ENCODE assay signal across 1 cellular context in genomic region chr2:230130668-230131364, GRCh38.
TF ChIP-seq lines count a peak whose summit lies in the region.

No MANE protein-coding gene starts in this region.

TF ChIP-seq in HepG2, 621 proteins besides CTCF, POLR2A, EP300 and RAD21 (continued from another document and continues in another):
- TF ChIP-seq MLXIP (CRISPR knock-in tag; IDR thresholded peaks at IDR 0.05; ENCODE audit: borderline replicate concordance) (0 out of 2 replicates have a peak, but pooled peaks have one; percentile 22), BCLAF1 (IDR thresholded peaks at IDR 0.05) (no peak), ZFP1 (CRISPR knock-in tag; IDR thresholded peaks at IDR 0.05) (no peak), ZNF720 (CRISPR knock-in tag; IDR thresholded peaks at IDR 0.05) (no peak), ZNF549 (CRISPR knock-in tag; IDR thresholded peaks at IDR 0.05) (no peak), ZNF639 (CRISPR knock-in tag; conservative IDR thresholded peaks at IDR 0.05) (no peak), ATF1 (CRISPR knock-in tag; IDR thresholded peaks at IDR 0.05) (no peak), ZNF468 (CRISPR knock-in tag; IDR thresholded peaks at IDR 0.05) (no peak), ZNF414 (CRISPR knock-in tag; IDR thresholded peaks at IDR 0.05) (no peak), PHF20 (CRISPR knock-in tag; IDR thresholded peaks at IDR 0.05) (no peak), IRF9 (CRISPR knock-in tag; IDR thresholded peaks at IDR 0.05; ENCODE audit: borderline replicate concordance) (no peak), BRF2 (CRISPR knock-in tag; IDR thresholded peaks at IDR 0.05) (no peak), ZNF326 (CRISPR knock-in tag; IDR thresholded peaks at IDR 0.05; ENCODE audit: borderline replicate concordance) (no peak), CC2D1A (CRISPR knock-in tag; IDR thresholded peaks at IDR 0.05) (no peak), PLRG1 (conservative IDR thresholded peaks at IDR 0.05) (no peak), ZNF580 (CRISPR knock-in tag; IDR thresholded peaks at IDR 0.05; ENCODE audit: borderline replicate concordance, low read depth) (no peak), ZNF883 (CRISPR knock-in tag; IDR thresholded peaks at IDR 0.05; ENCODE audit: not compliant biosample characterization) (no peak), NFIC (IDR thresholded peaks at IDR 0.05; ENCODE audit: low read length) (0 out of 2 replicates have a peak, but pooled peaks have one; percentile 35), SALL1 (CRISPR knock-in tag; IDR thresholded peaks at IDR 0.05) (peak; percentile 64; the same call in 1 of the 2 replicates), ZBTB40 (IDR thresholded peaks at IDR 0.05) (no peak), ZBTB40 (CRISPR knock-in tag; IDR thresholded peaks at IDR 0.05) (no peak), HIC2 (CRISPR knock-in tag; IDR thresholded peaks at IDR 0.05; ENCODE audit: low read depth) (no peak)
